In the genomic region with DNA sequence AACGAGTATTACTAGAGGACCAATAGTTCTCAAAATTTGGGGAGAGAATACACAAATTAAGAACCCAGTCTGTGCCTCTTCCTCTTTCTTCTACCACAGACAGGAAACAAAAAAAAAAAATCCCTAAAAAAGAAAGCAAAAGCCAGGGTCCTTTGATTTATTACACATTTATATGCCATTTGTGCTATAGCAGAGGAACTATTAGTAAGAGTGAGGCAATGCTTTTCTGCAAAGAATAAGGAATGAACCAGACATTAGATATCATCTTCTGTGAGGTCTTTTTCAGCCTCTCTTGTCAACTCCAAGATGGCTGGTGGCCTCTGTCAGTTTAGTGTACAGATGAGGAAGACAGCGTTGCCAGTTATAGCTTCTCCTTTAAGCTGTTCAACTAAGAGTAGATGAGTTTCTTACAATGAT, we compare ENCODE assay signal across 9 cellular contexts.
DNase-seq lines count a peak whose midpoint lies in the region; ATAC-seq and TF ChIP-seq lines count a peak whose summit lies in the region.
"Had no signal": no experiment of that assay in that cellular context is flagged by ENCODE, and none has a peak within 500 bp of the region (broad histone marks: within the 10 kb centered on the region; RNA-seq: fewer than 3 reads in every experiment).

No MANE protein-coding gene starts in this region.

- peaks cover 0 to 2% (median 0%) of the 10 kb centered on the region in 6 donors for H3K9me3 Mint-ChIP-seq in immature natural killer cell
- H3K9me3 Mint-ChIP-seq: nephron had no signal

- TF ChIP-seq POLR2A in uterus (IDR thresholded peaks at IDR 0.05): no peak

- H3K4me1 Mint-ChIP-seq in immature natural killer cell: peaks cover 14 to 18% of the 10 kb centered on the region in 2 donors
- H3K4me1 Mint-ChIP-seq: nephron had no signal

- no peaks in the 10 kb centered on the region for H3K36me3 ChIP-seq in uterus

- H3K27me3 Mint-ChIP-seq in immature natural killer cell (ENCODE audit: low read depth in 3 of 3): peaks cover 0 to 1% (median 0%) of the 10 kb centered on the region in 3 donors

- ATAC-seq in GM18498 (IDR thresholded peaks at IDR 0.05; ENCODE audit: unreplicated experiment): peak; percentile 74
- peak; percentile 74 for ATAC-seq in GM21529 (IDR thresholded peaks at IDR 0.05; ENCODE audit: unreplicated experiment)
- no peak for ATAC-seq in GM19324 (IDR thresholded peaks at IDR 0.05; ENCODE audit: low FRiP score, unreplicated experiment)

- no peak overlapping the region for H3K27ac ChIP-seq in uterus

- H3K27me3 ChIP-seq in uterus: no peaks in the 10 kb centered on the region

- DNase-seq in MV-4-11 (lab: John Stamatoyannopoulos, UW): peak; percentile 93
- peak; percentile 6 to 22 (median 17) for DNase-seq in immature natural killer cell
- no peak for DNase-seq in uterus
- no peak for DNase-seq in cardiac septum (ENCODE audit: low spot score)
- DNase-seq in AG08395 (ENCODE audit: low spot score): no peak

- peak overlapping the region; percentile 46 to 74 (median 72) for H3K4me3 Mint-ChIP-seq in immature natural killer cell
- H3K4me3 Mint-ChIP-seq: nephron had no signal

- H3K27ac Mint-ChIP-seq in immature natural killer cell: peak overlapping the region; percentile 35 to 83 (median 68)

- no peak overlapping the region for H3K4me3 ChIP-seq in uterus

- no peak for TF ChIP-seq CTCF in uterus (IDR thresholded peaks at IDR 0.05)

- peaks cover 7 to 19% (median 11%) of the 10 kb centered on the region in 3 donors for H3K36me3 Mint-ChIP-seq in immature natural killer cell

- no peaks in the 10 kb centered on the region for H3K4me1 ChIP-seq in uterus

- no peaks in the 10 kb centered on the region for H3K9me3 ChIP-seq in uterus

- intact Hi-C loops in uterus (cut with DNase I; ENCODE audit: low total_unique reads) (no loop called here), cardiac septum (cut with DNase I) (no loop called here)

Comparison
In these comparisons a context has a peak if more than half of its experiments do, and no peak if none do; other contexts are left out.
1. DNase-seq: peak in MV-4-11 (single experiment) and immature natural killer cell (3 of 3); none in uterus (0 of 2), cardiac septum (single experiment) and AG08395 (single experiment).